In the genomic region with DNA sequence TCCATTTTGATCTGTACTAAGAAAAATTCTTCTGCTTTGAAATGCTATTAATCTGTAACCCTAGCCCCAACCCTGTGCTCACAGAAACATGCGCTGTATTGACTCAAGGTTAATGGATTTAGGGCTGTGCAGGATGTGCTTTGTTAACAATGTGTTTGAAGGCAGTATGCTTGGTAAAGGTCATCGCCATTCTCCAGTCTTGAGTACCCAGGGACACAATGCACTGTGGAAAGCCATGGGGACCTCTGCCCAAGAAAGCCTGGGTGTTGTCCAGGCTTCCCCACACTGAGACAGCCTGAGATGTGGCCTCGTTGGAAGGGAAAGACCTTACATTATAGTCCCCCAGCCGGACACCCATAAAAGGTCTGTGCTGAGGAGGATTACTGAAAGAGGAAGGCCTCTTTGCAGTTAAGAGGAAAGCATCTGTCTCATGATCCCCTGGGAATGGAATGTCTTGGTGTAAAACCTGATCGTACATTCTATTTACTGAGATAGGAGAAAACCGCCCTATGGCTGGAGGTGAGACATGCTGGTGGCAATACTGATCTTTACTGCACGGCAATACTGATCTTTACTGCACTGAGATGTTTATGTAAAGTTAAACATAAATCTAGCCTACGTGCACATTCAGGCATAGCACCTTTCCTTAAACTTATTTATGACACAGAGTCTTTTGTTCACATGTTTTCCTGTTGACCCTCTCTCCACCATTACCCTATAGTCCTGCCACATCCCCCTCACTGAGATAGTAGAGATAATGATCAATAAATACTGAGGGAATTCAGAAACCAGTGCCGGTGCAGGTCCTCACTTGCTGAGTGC, we compare ENCODE assay signal across 27 cellular contexts. TPM values are rescaled to one million over a fixed set of nuclear protein-coding genes. Genes with fewer than 3 reads are reported as not detected.
DNase-seq lines count a peak whose midpoint lies in the region; ATAC-seq, FAIRE-seq and TF ChIP-seq lines count a peak whose summit lies in the region.
"Had no signal": no experiment of that assay in that cellular context is flagged by ENCODE, and none has a peak within 500 bp of the region (broad histone marks: within the 10 kb centered on the region; RNA-seq: fewer than 3 reads in every experiment).

No MANE protein-coding gene starts in this region.

- no peaks in the 10 kb centered on the region for H4K20me1 ChIP-seq in K562 (replicated peaks; ENCODE audit: control insufficient read depth, insufficient read depth, low read length)
- no peaks in the 10 kb centered on the region for H4K20me1 ChIP-seq in MM.1S (ENCODE audit: insufficient read depth, low read length)

- TF ChIP-seq EP300 in K562 (IDR thresholded peaks at IDR 0.05; ENCODE audit: low read length), result no peak

- 48% methylated on average over 9 of the region's 9 CpGs for WGBS in K562 (ENCODE audit: insufficient coverage, low coverage, missing lambda C conversion rate)

- H3K27ac Mint-ChIP-seq in activated CD4-positive, alpha-beta T cell treated with anti-CD3 and anti-CD28 coated beads, Interleukin-2, amount 10 ng/mL, durations not matched to agents 24 days and 14 days, result no peak overlapping the region
- H3K27ac Mint-ChIP-seq: activated CD4-positive, alpha-beta T cell treated with anti-CD3 and anti-CD28 coated beads, Interleukin-2, amount 10 ng/mL, durations not matched to agents 7 days and 5 days; activated naive CD4-positive, alpha-beta T cell treated with anti-CD3 and anti-CD28 coated beads, Interleukin-2, amount 50 U/mL, for 72 hours; activated T-helper 2 cell treated with anti-CD3 and anti-CD28 coated beads, Interferon-gamma antibody, Interleukin-2, Interleukin-4, amounts not matched to agents 10 μg/mL and 5 μg/mL and 100 μg/mL, durations not matched to agents 14 hours and 24 hours and 36 hours; dendritic cell treated with granulocyte-macrophage colony-stimulating factor and Interleukin-4, amounts not matched to agents 40 ng/mL and 50 ng/mL, for 4 days; H9; neural progenitor cell; T-helper 2 cell treated with Interferon-gamma antibody and Interleukin-4, amounts not matched to agents 5 μg/mL and 100 μg/mL, for 36 hours had no signal

- H3K27me3 ChIP-seq in K562 (ENCODE audit: control insufficient read depth in 2 of 2, insufficient read depth in 2 of 2, low read length in 2 of 2) (no peaks in the 10 kb centered on the region), MM.1S (replicated peaks; ENCODE audit: insufficient read depth, low read length) (no peaks in the 10 kb centered on the region)
- H3K27me3 ChIP-seq: gastroesophageal sphincter, upper lobe of left lung had no signal

- no peaks in the 10 kb centered on the region for H3F3A ChIP-seq in MM.1S (ENCODE audit: insufficient read depth, low read length)

- H3K4me1 ChIP-seq in K562 (replicated peaks in 1 of 2; ENCODE audit: control insufficient read depth in 2 of 2, insufficient read depth in 2 of 2, low read length in 2 of 2) (no peaks in the 10 kb centered on the region), MM.1S (ENCODE audit: low read length) (no peaks in the 10 kb centered on the region)
- H3K4me1 ChIP-seq: neural progenitor cell had no signal

- peak; percentile 58 for FAIRE-seq in K562 (lab: Jason Lieb, UNC)
- FAIRE-seq in GM12892 (lab: Jason Lieb, UNC), result no peak
- FAIRE-seq: A204.1, endometrium, GM12891 had no signal

- H2AFZ ChIP-seq in K562 (ENCODE audit: low read depth, low read length) (no peak overlapping the region), MM.1S (ENCODE audit: low read length) (no peak overlapping the region)
- H2AFZ ChIP-seq: neural progenitor cell had no signal

- H3K9me3 Mint-ChIP-seq in activated CD4-positive, alpha-beta T cell treated with anti-CD3 and anti-CD28 coated beads, Interleukin-2, amount 10 ng/mL, durations not matched to agents 24 days and 14 days, result no peaks in the 10 kb centered on the region
- H3K9me3 Mint-ChIP-seq: activated CD4-positive, alpha-beta T cell treated with anti-CD3 and anti-CD28 coated beads, Interleukin-2, amount 10 ng/mL, durations not matched to agents 7 days and 5 days; activated naive CD4-positive, alpha-beta T cell treated with anti-CD3 and anti-CD28 coated beads, Interleukin-2, amount 50 U/mL, for 72 hours; H9; T-helper 2 cell treated with Interferon-gamma antibody and Interleukin-4, amounts not matched to agents 5 μg/mL and 100 μg/mL, for 36 hours had no signal

- no peaks in the 10 kb centered on the region for H3K27me3 Mint-ChIP-seq in activated CD4-positive, alpha-beta T cell treated with anti-CD3 and anti-CD28 coated beads, Interleukin-2, amount 10 ng/mL, durations not matched to agents 24 days and 14 days
- H3K27me3 Mint-ChIP-seq: activated CD4-positive, alpha-beta T cell treated with anti-CD3 and anti-CD28 coated beads, Interleukin-2, amount 10 ng/mL, durations not matched to agents 7 days and 5 days had no signal

- no peak for TF ChIP-seq POLR2A in K562 (conservative IDR thresholded peaks at IDR 0.05)
- TF ChIP-seq POLR2A in GM12892 (IDR thresholded peaks at IDR 0.05; ENCODE audit: low read depth, low read length), result no peak

- H3K9me2 ChIP-seq in MM.1S (replicated peaks; ENCODE audit: insufficient read depth, low read length), result no peaks in the 10 kb centered on the region

- H3K36me3 ChIP-seq in KOPT-K1 (ENCODE audit: insufficient read depth, low read length) (no peaks in the 10 kb centered on the region), K562 (ENCODE audit: control insufficient read depth, insufficient read depth, low read length) (peaks cover 5% of the 10 kb centered on the region; the same call in 1 of the 3 replicates), MM.1S (replicated peaks; ENCODE audit: insufficient read depth, low read length) (no peaks in the 10 kb centered on the region)
- H3K36me3 ChIP-seq: cardiac muscle cell, gastroesophageal sphincter, neural progenitor cell, upper lobe of left lung had no signal

- DNase-seq in NCI-H2171 treated with DMSO at 0.1 percent for 48 hours (lab: John Stamatoyannopoulos, UW), result peak; percentile 14
- DNase-seq in NCI-H2171 (lab: John Stamatoyannopoulos, UW), result no peak
- DNase-seq in K562 (ENCODE audit: extremely low read depth in 1 of 4, low spot score in 3 of 4), result no peak
- peak; percentile 6 for DNase-seq in stimulated activated CD8-positive, alpha-beta memory T cell treated with anti-CD3 and anti-CD28 coated beads, Interleukin-4, amount 100 ng/mL, for 48 hours
- no peak for DNase-seq in activated CD4-positive, alpha-beta T cell treated with anti-CD3 and anti-CD28 coated beads, Interleukin-2, amount 10 ng/mL, durations not matched to agents 24 days and 14 days
- DNase-seq in MM.1S, result no peak
- no peak for DNase-seq in GM12892 (ENCODE audit: insufficient read length)
- DNase-seq: activated CD4-positive, alpha-beta T cell treated with anti-CD3 and anti-CD28 coated beads, Interleukin-2, amount 10 ng/mL, durations not matched to agents 7 days and 5 days; activated CD8-positive, alpha-beta memory T cell treated with anti-CD3 and anti-CD28 coated beads, Interleukin-2, amount 50 U/mL, for 4 hours; AML-193; aorta; H9; NCI-H1105 treated with DMSO at 0.1 percent for 48 hours; NCI-H526; upper lobe of left lung had no signal

- CTCF ChIA-PET in K562 (lab: Yijun Ruan, JAX; ENCODE audit: low intra/inter-chr PET ratio), result no interaction called here

- no peak overlapping the region for H3K9ac ChIP-seq in K562 (ENCODE audit: insufficient read depth in 1 of 2, low read depth in 2 of 2, low read length in 2 of 2)
- no peak overlapping the region for H3K9ac ChIP-seq in MM.1S (ENCODE audit: low read length)
- H3K9ac ChIP-seq: neural progenitor cell had no signal

- ATAC-seq in K562, result no peak
- ATAC-seq: activated naive CD4-positive, alpha-beta T cell treated with anti-CD3 and anti-CD28 coated beads, Interleukin-2, amount 50 U/mL, for 72 hours; gastroesophageal sphincter; SK-N-SH treated with all-trans-retinoic acid at 6 μM for 48 hours had no signal

- intact Hi-C loops in K562 (cut with micrococcal nuclease), result no loop called here
- intact Hi-C loops in activated CD4-positive, alpha-beta T cell treated with anti-CD3 and anti-CD28 coated beads, Interleukin-2, amount 10 ng/mL, durations not matched to agents 24 days and 14 days (cut with micrococcal nuclease), result no loop called here

- H3K9me3 ChIP-seq in KOPT-K1 (ENCODE audit: insufficient read depth, low read length, poor library complexity, severe bottlenecking) (no peaks in the 10 kb centered on the region), K562 (replicated peaks; ENCODE audit: control insufficient read depth, insufficient read depth, low read depth, low read length) (no peaks in the 10 kb centered on the region), MM.1S (replicated peaks; ENCODE audit: insufficient read depth, low read length) (no peaks in the 10 kb centered on the region)
- H3K9me3 ChIP-seq: gastroesophageal sphincter, upper lobe of left lung had no signal

- no peak for TF ChIP-seq RAD21 in K562 (CRISPR knock-in tag; conservative IDR thresholded peaks at IDR 0.05 in 1 of 2, IDR thresholded peaks at IDR 0.05 in 1 of 2)

- TF ChIP-seq CTCF in K562 (IDR thresholded peaks at IDR 0.05 in 2 of 3, conservative IDR thresholded peaks at IDR 0.05 in 1 of 3; ENCODE audit: insufficient read depth in 2 of 3, low read depth in 1 of 3, low read length in 3 of 3) (no peak), MM.1S (IDR thresholded peaks at IDR 0.05; ENCODE audit: low read length) (no peak)

- H3K79me2 ChIP-seq in K562 (ENCODE audit: control insufficient read depth, insufficient read depth, low read length), result 0 out of 3 replicates have a peak, but pooled peaks cover under 1% of the 10 kb centered on the region
- H3K79me2 ChIP-seq in MM.1S (ENCODE audit: low read length), result no peaks in the 10 kb centered on the region

- no TSS peak for BruUV-seq in K562 (replicated peaks; lab: Mats Ljungman, UMichigan)

- H3K4me2 ChIP-seq in K562 (ENCODE audit: insufficient read depth, low read length), result no peak overlapping the region
- H3K4me2 ChIP-seq in MM.1S (ENCODE audit: low read depth, low read length), result no peak overlapping the region
- H3K4me2 ChIP-seq: neural progenitor cell had no signal

- in situ Hi-C loops in K562 (cut with MboI), result no loop called here

- peak overlapping the region; percentile 25 for H3K27ac ChIP-seq in KOPT-K1 (ENCODE audit: low read depth, low read length, poor library complexity, severe bottlenecking)
- no peak overlapping the region for H3K27ac ChIP-seq in K562 (ENCODE audit: extremely low read depth, low read depth, low read length)
- H3K27ac ChIP-seq in MM.1S (ENCODE audit: low read length), result no peak overlapping the region
- H3K27ac ChIP-seq: cardiac muscle cell, gastroesophageal sphincter, neural progenitor cell, upper lobe of left lung had no signal

- no peaks in the 10 kb centered on the region for H3K9me1 ChIP-seq in K562 (ENCODE audit: control insufficient read depth, insufficient read depth, low read length)

- POLR2A ChIA-PET in K562 (lab: Yijun Ruan, JAX), result no interaction called here

- H3K36me3 Mint-ChIP-seq in activated CD4-positive, alpha-beta T cell treated with anti-CD3 and anti-CD28 coated beads, Interleukin-2, amount 10 ng/mL, durations not matched to agents 24 days and 14 days (ENCODE audit: low read depth), result peaks cover 5% of the 10 kb centered on the region

- peaks cover 5% of the 10 kb centered on the region for H3K4me1 Mint-ChIP-seq in activated CD4-positive, alpha-beta T cell treated with anti-CD3 and anti-CD28 coated beads, Interleukin-2, amount 10 ng/mL, durations not matched to agents 24 days and 14 days

- H3K4me3 Mint-ChIP-seq in activated CD4-positive, alpha-beta T cell treated with anti-CD3 and anti-CD28 coated beads, Interleukin-2, amount 10 ng/mL, durations not matched to agents 24 days and 14 days, result no peak overlapping the region
- H3K4me3 Mint-ChIP-seq: activated CD4-positive, alpha-beta T cell treated with anti-CD3 and anti-CD28 coated beads, Interleukin-2, amount 10 ng/mL, durations not matched to agents 7 days and 5 days; dendritic cell treated with granulocyte-macrophage colony-stimulating factor and Interleukin-4, amounts not matched to agents 40 ng/mL and 50 ng/mL, for 4 days; H9; neural progenitor cell; T-helper 2 cell treated with Interferon-gamma antibody and Interleukin-4, amounts not matched to agents 5 μg/mL and 100 μg/mL, for 36 hours had no signal

- no peak overlapping the region for H3K4me3 ChIP-seq in K562
- H3K4me3 ChIP-seq in MM.1S (ENCODE audit: low read length), result no peak overlapping the region
- H3K4me3 ChIP-seq: cardiac muscle cell, gastroesophageal sphincter, neural progenitor cell, upper lobe of left lung had no signal

RNA-seq across cellular contexts. Expression of a gene that starts 6.3 kb away (rescaled TPM):
- total RNA-seq in K562 (2011; cell fraction: chromatin; rRNA removed; ENCODE audit: low replicate concordance), result 3.6 and 5.8 TPM in 2 replicates
- 2.3 and 3.3 TPM in 2 replicates for total RNA-seq in K562 (2011; cell fraction: nucleolus; rRNA removed)
- 3.5 and 4.7 TPM in 2 replicates for total RNA-seq in K562 (2011; cell fraction: nucleoplasm; rRNA removed)
- total RNA-seq in K562 (2014; rRNA removed) (0.54 and 0.73 TPM in 2 replicates), K562 (2014; rRNA removed; fragmentation: Illumina TruSeq; extraction: Trizol) (0.48 and 0.76 TPM in 2 replicates), K562 (2015; rRNA removed; fragmentation: Illumina TruSeq; extraction: Trizol) (0.30 and 0.54 TPM in 2 replicates), K562 (2021) (0.87 and 1.0 TPM in 2 replicates)
- polyA plus RNA-seq in K562 (2011; rRNA removed) (1.8 and 2.8 TPM in 2 replicates), K562 (2014; fragmentation: Illumina TruSeq; extraction: Trizol) (0.79 and 0.91 TPM in 2 replicates), K562 (2014; fragmentation: Nextera tagmentation; extraction: Ambion mirVana) (under 1 TPM; 0.15 TPM), K562 (2014; rRNA removed) (1.2 and 2.0 TPM in 2 replicates)
- polyA plus RNA-seq in K562 (2011; cell fraction: cytosol; rRNA removed), result 2.3 and 2.8 TPM in 2 replicates
- polyA plus RNA-seq in K562 (2011; cell fraction: nucleus; rRNA removed), result 4.7 and 6.2 TPM in 2 replicates
- 1.2 and 4.7 TPM in 2 replicates for polyA plus RNA-seq in K562 (2012)
- polyA minus RNA-seq in K562 (2011; rRNA and poly(A)+ RNA removed), result 1.0 and 1.1 TPM in 2 replicates
- polyA minus RNA-seq in K562 (2011; cell fraction: cytosol; rRNA and poly(A)+ RNA removed), result 1.1 and 1.3 TPM in 2 replicates
- polyA minus RNA-seq in K562 (2011; cell fraction: nucleus; rRNA and poly(A)+ RNA removed), result 1.00 and 1.2 TPM in 2 replicates
- 1.7 and 1.9 TPM in 2 replicates for total RNA-seq in activated CD4-positive, alpha-beta T cell treated with anti-CD3 and anti-CD28 coated beads, Interleukin-2, amount 10 ng/mL, durations not matched to agents 24 days and 14 days
- polyA plus RNA-seq in GM12892 (2012; ENCODE audit: missing spikeins), result 3.3 TPM

RNA-seq across cellular contexts. Expression of a gene that starts 20.0 kb away (rescaled TPM):
- total RNA-seq in K562 (2011; cell fraction: chromatin; rRNA removed; ENCODE audit: low replicate concordance), result 45.7 and 67.9 TPM in 2 replicates
- 38.2 and 43.0 TPM in 2 replicates for total RNA-seq in K562 (2011; cell fraction: nucleolus; rRNA removed)
- total RNA-seq in K562 (2011; cell fraction: nucleoplasm; rRNA removed), result 44.9 and 65.0 TPM in 2 replicates
- 63.3 and 68.2 TPM in 2 replicates for total RNA-seq in K562 (2014; rRNA removed)
- 82.2 and 82.3 TPM in 2 replicates for total RNA-seq in K562 (2014; rRNA removed; fragmentation: Illumina TruSeq; extraction: Trizol)
- total RNA-seq in K562 (2015; rRNA removed; fragmentation: Illumina TruSeq; extraction: Trizol), result 69.4 and 78.0 TPM in 2 replicates
- total RNA-seq in K562 (2021), result 64.0 and 67.0 TPM in 2 replicates
- polyA plus RNA-seq in K562 (2011; rRNA removed), result 69.3 and 90.9 TPM in 2 replicates
- polyA plus RNA-seq in K562 (2011; cell fraction: cytosol; rRNA removed), result 29.7 and 50.4 TPM in 2 replicates
- polyA plus RNA-seq in K562 (2011; cell fraction: nucleus; rRNA removed), result 38.0 and 51.2 TPM in 2 replicates
- 55.9 and 83.1 TPM in 2 replicates for polyA plus RNA-seq in K562 (2012)
- 83.4 and 102 TPM in 2 replicates for polyA plus RNA-seq in K562 (2014; fragmentation: Illumina TruSeq; extraction: Trizol)
- 100 to 1,000 TPM in 1 of 2 experiments, 10 to 100 TPM in 1; 56.4 to 100 TPM for polyA plus RNA-seq in K562 (2014; fragmentation: Nextera tagmentation; extraction: Ambion mirVana)
- polyA plus RNA-seq in K562 (2014; rRNA removed), result 91.1 and 123 TPM in 2 replicates
- polyA minus RNA-seq in K562 (2011; rRNA and poly(A)+ RNA removed), result 69.1 and 71.9 TPM in 2 replicates
- polyA minus RNA-seq in K562 (2011; cell fraction: cytosol; rRNA and poly(A)+ RNA removed), result 19.2 and 22.1 TPM in 2 replicates
- 25.2 and 39.8 TPM in 2 replicates for polyA minus RNA-seq in K562 (2011; cell fraction: nucleus; rRNA and poly(A)+ RNA removed)
- 101 and 105 TPM in 2 replicates for total RNA-seq in activated CD4-positive, alpha-beta T cell treated with anti-CD3 and anti-CD28 coated beads, Interleukin-2, amount 10 ng/mL, durations not matched to agents 24 days and 14 days
- 94.9 TPM for polyA plus RNA-seq in GM12892 (2012; ENCODE audit: missing spikeins)

Comparison
In these comparisons a context has a peak if more than half of its experiments do, and no peak if none do; other contexts are left out.
1. DNase-seq: peak in NCI-H2171 treated with DMSO at 0.1 percent for 48 hours (single experiment) and stimulated activated CD8-positive, alpha-beta memory T cell treated with anti-CD3 and anti-CD28 coated beads, Interleukin-4, amount 100 ng/mL, for 48 hours (single experiment); none in NCI-H2171 (single experiment), K562 (0 of 4), activated CD4-positive, alpha-beta T cell treated with anti-CD3 and anti-CD28 coated beads, Interleukin-2, amount 10 ng/mL, durations not matched to agents 24 days and 14 days (single experiment), MM.1S (single experiment) and GM12892 (single experiment).